1 cellular context compared by ENCODE assay signal in genomic region chr10:101616415-101617101, GRCh38.
TF ChIP-seq lines count a peak whose summit lies in the region.

No MANE protein-coding gene starts in this region.

TF ChIP-seq in H1, 55 proteins besides CTCF, POLR2A, EP300 and RAD21:
- TF ChIP-seq CREB1 (IDR thresholded peaks at IDR 0.05) = no peak
- TF ChIP-seq POLR2AphosphoS5 (IDR thresholded peaks at IDR 0.05; ENCODE audit: low read depth, low read length) = no peak
- no peak for TF ChIP-seq CBX5 (IDR thresholded peaks at IDR 0.05; ENCODE audit: low read depth, low read length)
- TF ChIP-seq MAFK (IDR thresholded peaks at IDR 0.05; ENCODE audit: low read depth, low read length) = no peak
